In the genomic region with DNA sequence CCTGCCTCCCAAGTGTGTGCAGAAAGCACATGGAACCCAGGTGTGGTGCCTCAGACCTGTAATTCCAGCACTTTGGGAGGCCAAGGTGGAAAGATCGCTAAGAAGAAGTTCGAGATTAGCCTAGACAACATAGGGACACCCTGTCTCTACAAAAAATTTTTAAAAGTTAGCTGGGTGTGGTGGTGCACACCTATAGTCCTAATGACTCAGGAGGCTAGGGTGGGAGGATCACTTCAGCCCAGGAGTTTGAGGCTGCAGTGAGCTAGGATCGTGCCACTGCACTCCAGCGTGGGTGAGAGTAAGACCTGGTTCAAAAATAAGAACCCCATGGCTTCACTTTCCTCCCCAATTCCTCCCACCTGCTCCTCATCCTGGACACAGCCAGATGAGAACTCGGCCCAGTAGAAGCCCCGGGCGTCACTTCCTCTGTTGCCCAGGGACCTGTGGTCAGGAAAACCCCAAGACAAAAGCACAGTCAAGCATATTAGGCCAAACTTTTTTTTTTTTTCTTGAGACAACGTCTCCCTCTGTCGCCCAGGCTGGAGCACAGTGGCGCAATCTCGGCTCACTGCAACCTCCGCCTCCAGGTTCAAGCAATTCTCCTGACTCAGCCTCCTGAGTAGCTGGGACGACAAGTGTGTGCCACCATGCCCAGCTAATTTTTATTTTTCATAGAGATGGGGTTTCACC, we compare ENCODE assay signal across 9 cellular contexts. TPM values are rescaled to one million over a fixed set of nuclear protein-coding genes. Genes with fewer than 3 reads are reported as not detected.
A peak's percentile ranks its signal among the peaks of the same experiment; 100 is the strongest.
DNase-seq lines count a peak whose midpoint lies in the region; ATAC-seq, FAIRE-seq and TF ChIP-seq lines count a peak whose summit lies in the region.
"Not testable (repeated sequence)": the region's sequence is repeated elsewhere in the genome, so short reads cannot be mapped to it uniquely, and the experiment has no call there.
"Had no signal": no experiment of that assay in that cellular context is flagged by ENCODE, and none has a peak within 500 bp of the region (broad histone marks: within the 10 kb centered on the region; RNA-seq: fewer than 3 reads in every experiment).

No MANE protein-coding gene starts in this region.

- peak; percentile 91 for FAIRE-seq in GM12892 (lab: Jason Lieb, UNC)

- not testable (repeated sequence) for H3K9me3 Mint-ChIP-seq in T-helper 2 cell treated with Interferon-gamma antibody and Interleukin-4, amounts not matched to agents 5 μg/mL and 100 μg/mL, for 36 hours; stimulated activated naive CD8-positive, alpha-beta T cell treated with anti-CD3 and anti-CD28 coated beads, Interleukin-15, Interleukin-2, amounts not matched to agents 100 ng/mL and 50 ng/mL, for 24 hours

- H3K27ac Mint-ChIP-seq in T-helper 2 cell treated with Interferon-gamma antibody and Interleukin-4, amounts not matched to agents 5 μg/mL and 100 μg/mL, for 36 hours = peak overlapping the region; percentile 31
- H3K27ac Mint-ChIP-seq in stimulated activated naive CD8-positive, alpha-beta T cell treated with anti-CD3 and anti-CD28 coated beads, Interleukin-15, Interleukin-2, amounts not matched to agents 100 ng/mL and 50 ng/mL, for 24 hours = peak overlapping the region; percentile 31

- H3K4me1 Mint-ChIP-seq in T-helper 2 cell treated with Interferon-gamma antibody and Interleukin-4, amounts not matched to agents 5 μg/mL and 100 μg/mL, for 36 hours (ENCODE audit: low read depth) = not testable (repeated sequence)
- H3K4me1 Mint-ChIP-seq in stimulated activated naive CD8-positive, alpha-beta T cell treated with anti-CD3 and anti-CD28 coated beads, Interleukin-15, Interleukin-2, amounts not matched to agents 100 ng/mL and 50 ng/mL, for 24 hours (ENCODE audit: low read depth) = peaks cover 15% of the 10 kb centered on the region

- H3K4me3 ChIP-seq in cardiac fibroblast (replicated peaks in 1 of 2; ENCODE audit: low read depth in 2 of 2, low read length in 2 of 2) = not testable (repeated sequence)

- not testable (repeated sequence) for DNase-seq in GM12892 (ENCODE audit: insufficient read length); T-helper 2 cell treated with Interferon-gamma antibody and Interleukin-4, amounts not matched to agents 5 μg/mL and 100 μg/mL, for 36 hours (ENCODE audit: low spot score)
- DNase-seq in HK-2 (ENCODE audit: unreplicated experiment) (peak; percentile 57), cardiac fibroblast (ENCODE audit: low read depth in 2 of 2) (peak; percentile 6 to 60)

- not testable (repeated sequence) for TF ChIP-seq POLR2A in GM12892 (IDR thresholded peaks at IDR 0.05; ENCODE audit: low read depth, low read length)

- not testable (repeated sequence) for H3K4me3 Mint-ChIP-seq in T-helper 2 cell treated with Interferon-gamma antibody and Interleukin-4, amounts not matched to agents 5 μg/mL and 100 μg/mL, for 36 hours; stimulated activated naive CD8-positive, alpha-beta T cell treated with anti-CD3 and anti-CD28 coated beads, Interleukin-15, Interleukin-2, amounts not matched to agents 100 ng/mL and 50 ng/mL, for 24 hours

- ATAC-seq in GM19324 (IDR thresholded peaks at IDR 0.05; ENCODE audit: low FRiP score, unreplicated experiment) (peak; percentile 48), GM21737 (IDR thresholded peaks at IDR 0.05; ENCODE audit: unreplicated experiment) (peak; percentile 89), HG03064 (IDR thresholded peaks at IDR 0.05; ENCODE audit: low read depth, unreplicated experiment) (peak; percentile 71)

- TF ChIP-seq CTCF in cardiac fibroblast (IDR thresholded peaks at IDR 0.05; ENCODE audit: low read depth, low read length) = not testable (repeated sequence)

- not testable (repeated sequence) for H3K36me3 Mint-ChIP-seq in T-helper 2 cell treated with Interferon-gamma antibody and Interleukin-4, amounts not matched to agents 5 μg/mL and 100 μg/mL, for 36 hours (ENCODE audit: low read depth)
- peaks cover 24% of the 10 kb centered on the region for H3K36me3 Mint-ChIP-seq in stimulated activated naive CD8-positive, alpha-beta T cell treated with anti-CD3 and anti-CD28 coated beads, Interleukin-15, Interleukin-2, amounts not matched to agents 100 ng/mL and 50 ng/mL, for 24 hours (ENCODE audit: low read depth)

- not testable (repeated sequence) for H3K27me3 Mint-ChIP-seq in T-helper 2 cell treated with Interferon-gamma antibody and Interleukin-4, amounts not matched to agents 5 μg/mL and 100 μg/mL, for 36 hours (ENCODE audit: low read depth); stimulated activated naive CD8-positive, alpha-beta T cell treated with anti-CD3 and anti-CD28 coated beads, Interleukin-15, Interleukin-2, amounts not matched to agents 100 ng/mL and 50 ng/mL, for 24 hours

RNA-seq across cellular contexts. Expression of gene CCDC74B, which starts 13.1 kb away (rescaled TPM):
- 7.0 TPM for polyA plus RNA-seq in GM12892 (2012; ENCODE audit: missing spikeins)

RNA-seq across cellular contexts. Expression of gene SMPD4, which starts 23.4 kb away (rescaled TPM):
- polyA plus RNA-seq in GM12892 (2012; ENCODE audit: missing spikeins) = 28.5 TPM

RNA-seq across cellular contexts. Expression of gene MZT2B, which starts 24.1 kb away (rescaled TPM):
- 18.4 TPM for polyA plus RNA-seq in GM12892 (2012; ENCODE audit: missing spikeins)

RNA-seq across cellular contexts. Expression of gene POTEF, which starts 28.9 kb away (rescaled TPM):
- not detected for polyA plus RNA-seq in GM12892 (2012; ENCODE audit: missing spikeins)
- polyA plus RNA-seq: BJ had no signal

RNA-seq across cellular contexts. Expression of gene TUBA3E, which starts 40.3 kb away (rescaled TPM):
- not detected for polyA plus RNA-seq in GM12892 (2012; ENCODE audit: missing spikeins)
- polyA plus RNA-seq: BJ had no signal
